8 cellular contexts compared by ENCODE assay signal in genomic region chr2:49770919-49771318, GRCh38.
DNase-seq lines count a peak whose midpoint lies in the region; ATAC-seq and TF ChIP-seq lines count a peak whose summit lies in the region.

No MANE protein-coding gene starts in this region.

- H3K4me1 ChIP-seq in naive thymus-derived CD4-positive, alpha-beta T cell (ENCODE audit: control insufficient read depth in 2 of 2, insufficient read depth in 2 of 2, low read length in 2 of 2), result no peaks in the 10 kb centered on the region

- TF ChIP-seq POLR2A in GM18505 (IDR thresholded peaks at IDR 0.05; ENCODE audit: borderline replicate concordance, extremely low read depth, insufficient read depth, insufficient read length), result no peak

- POLR2A ChIA-PET in naive thymus-derived CD4-positive, alpha-beta T cell (lab: Charles Lee), result no interaction called here

- no peaks in the 10 kb centered on the region for H3K4me1 Mint-ChIP-seq in naive thymus-derived CD4-positive, alpha-beta T cell

- no peaks in the 10 kb centered on the region for H3K36me3 ChIP-seq in naive thymus-derived CD4-positive, alpha-beta T cell (ENCODE audit: control insufficient read depth in 2 of 3, insufficient read depth in 3 of 3, low read length in 3 of 3)

- H3K9me3 Mint-ChIP-seq in naive thymus-derived CD4-positive, alpha-beta T cell, result peaks cover 0 to 4% (median 0%) of the 10 kb centered on the region in 11 donors

- no peaks in the 10 kb centered on the region for H3K27me3 Mint-ChIP-seq in naive thymus-derived CD4-positive, alpha-beta T cell

- H3K27ac ChIP-seq in caudate nucleus (ENCODE audit: low read depth, low read length), result no peak overlapping the region
- H3K27ac ChIP-seq in naive thymus-derived CD4-positive, alpha-beta T cell (ENCODE audit: low read depth, low read length), result no peak overlapping the region

- H3K4me3 ChIP-seq in naive thymus-derived CD4-positive, alpha-beta T cell (ENCODE audit: low read length), result no peak overlapping the region

- peaks cover 0 to 4% (median 0%) of the 10 kb centered on the region in 5 donors for H3K36me3 Mint-ChIP-seq in naive thymus-derived CD4-positive, alpha-beta T cell

- no peaks in the 10 kb centered on the region for H3K27me3 ChIP-seq in naive thymus-derived CD4-positive, alpha-beta T cell (ENCODE audit: control insufficient read depth in 2 of 2, insufficient read depth in 2 of 2, low read length in 2 of 2)

- DNase-seq in caudate nucleus (lab: John Stamatoyannopoulos, UW), result peak in 35 of 61 donors; percentile 0 to 44 (median 7)
- no peak for DNase-seq in naive thymus-derived CD4-positive, alpha-beta T cell
- no peak for DNase-seq in NCI-H1694 (lab: John Stamatoyannopoulos, UW)

- ATAC-seq in HG03565 (IDR thresholded peaks at IDR 0.05; ENCODE audit: unreplicated experiment) (peak; percentile 61), GM18505 (IDR thresholded peaks at IDR 0.05; ENCODE audit: unreplicated experiment) (no peak), HG03442 (IDR thresholded peaks at IDR 0.05; ENCODE audit: unreplicated experiment) (no peak), HG03571 (IDR thresholded peaks at IDR 0.05; ENCODE audit: unreplicated experiment) (no peak)
- ATAC-seq in naive thymus-derived CD4-positive, alpha-beta T cell, result peak; percentile 31

- H3K4me3 Mint-ChIP-seq in naive thymus-derived CD4-positive, alpha-beta T cell, result no peak overlapping the region

- no peak overlapping the region for H3K27ac Mint-ChIP-seq in naive thymus-derived CD4-positive, alpha-beta T cell

- peak; percentile 59 for TF ChIP-seq CTCF in GM12872 (IDR thresholded peaks at IDR 0.05; ENCODE audit: insufficient read depth, low read depth, low read length)

- H3K9me3 ChIP-seq in naive thymus-derived CD4-positive, alpha-beta T cell (ENCODE audit: control insufficient read depth in 2 of 3, low read length in 3 of 3), result no peaks in the 10 kb centered on the region

- intact Hi-C loops in naive thymus-derived CD4-positive, alpha-beta T cell (cut with micrococcal nuclease), result loop anchor here in 1 of 2 donors (5.0 kb wide), 1 partner anchor 371 kb away; no protein-coding TSS in a partner anchor

- CTCF ChIA-PET in naive thymus-derived CD4-positive, alpha-beta T cell (lab: Charles Lee), result no interaction called here

Comparison
In these comparisons a context has a peak if more than half of its experiments do, and no peak if none do; other contexts are left out.
1. ATAC-seq: peak in HG03565 (single experiment) and naive thymus-derived CD4-positive, alpha-beta T cell (single experiment); none in GM18505 (single experiment), HG03442 (single experiment) and HG03571 (single experiment).
2. DNase-seq: peak in caudate nucleus (35 of 61); none in naive thymus-derived CD4-positive, alpha-beta T cell (0 of 9) and NCI-H1694 (single experiment).